Comparison of ENCODE assay signal across 1 cellular context in genomic region chr6:285030-285771, GRCh38.
TF ChIP-seq lines count a peak whose summit lies in the region.

No MANE protein-coding gene starts in this region.

TF ChIP-seq in SK-N-SH treated with all-trans-retinoic acid at 6 μM for 48 hours, 23 proteins besides CTCF, POLR2A, EP300 and RAD21 (continued from another document):
- TF ChIP-seq TOX (CRISPR knock-in tag; IDR thresholded peaks at IDR 0.05; ENCODE audit: borderline replicate concordance) (no peak), PATZ1 (CRISPR knock-in tag; IDR thresholded peaks at IDR 0.05; ENCODE audit: borderline replicate concordance) (no peak)
